ENCODE assay signal across 20 cellular contexts in the genomic region with DNA sequence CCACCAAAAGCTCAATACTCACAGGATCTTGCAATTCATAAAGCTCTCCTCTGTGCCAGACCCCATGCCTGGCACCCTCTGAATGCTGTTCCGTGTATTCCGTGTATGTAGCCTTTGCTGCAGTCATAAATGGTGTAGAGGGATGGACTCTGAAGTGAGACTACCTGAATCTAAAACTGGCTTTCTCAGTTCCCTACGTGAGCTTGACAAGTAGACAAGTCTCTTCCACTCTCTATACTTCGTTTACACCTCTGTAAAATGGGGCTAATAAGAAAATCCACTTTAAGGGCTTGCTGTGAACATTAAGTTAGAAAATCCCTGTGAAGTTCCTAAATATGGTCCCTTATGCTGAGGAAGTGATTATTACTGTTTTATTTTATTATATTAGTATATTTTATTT. TPM values are rescaled to one million over a fixed set of nuclear protein-coding genes. Genes with fewer than 3 reads are reported as not detected.
DNase-seq lines count a peak whose midpoint lies in the region; ATAC-seq and TF ChIP-seq lines count a peak whose summit lies in the region.
"Had no signal": no experiment of that assay in that cellular context is flagged by ENCODE, and none has a peak within 500 bp of the region (broad histone marks: within the 10 kb centered on the region; RNA-seq: fewer than 3 reads in every experiment).

No MANE protein-coding gene starts in this region.

- no peaks in the 10 kb centered on the region for H3K9me3 Mint-ChIP-seq in activated T-cell treated with anti-CD3 and anti-CD28 coated beads, Interleukin-2, amount 50 U/mL, for 72 hours
- no peaks in the 10 kb centered on the region for H3K9me3 Mint-ChIP-seq in activated T-cell treated with anti-CD3 and anti-CD28 coated beads, Interleukin-2, amount 50 U/mL, for 4 hours
- H3K9me3 Mint-ChIP-seq in T-cell = no peaks in the 10 kb centered on the region
- H3K9me3 Mint-ChIP-seq: activated T-helper 17 cell treated with anti-CD3 and anti-CD28 coated beads, Interleukin-2, amount 50 U/mL, for 72 hours; HFFc6 had no signal

- H3K4me1 ChIP-seq in prostate gland (replicated peaks) = no peaks in the 10 kb centered on the region

- POLR2A ChIA-PET in T-cell (lab: Charles Lee) = interaction anchor here (0.5 to 0.6 kb wide), 2 partner anchors 18 to 27 kb away, joined by 4 to 6 read pairs; no protein-coding TSS in a partner anchor

- TF ChIP-seq CTCF in prostate gland (IDR thresholded peaks at IDR 0.05) = no peak

- ATAC-seq in activated T-cell treated with anti-CD3 and anti-CD28 coated beads, Interleukin-2, amount 50 U/mL, for 72 hours (replicated peaks in 1 of 2) = no peak
- ATAC-seq in activated T-cell treated with anti-CD3 and anti-CD28 coated beads, Interleukin-2, amount 50 U/mL, for 4 hours = no peak
- ATAC-seq in GM21390 (IDR thresholded peaks at IDR 0.05; ENCODE audit: unreplicated experiment) (peak; percentile 45), T-cell (replicated peaks in 1 of 4) (no peak), HG02981 (IDR thresholded peaks at IDR 0.05; ENCODE audit: unreplicated experiment) (no peak)
- ATAC-seq: activated T-helper 17 cell treated with anti-CD3 and anti-CD28 coated beads, Interleukin-2, amount 50 U/mL, for 72 hours; HepG2; left ventricle myocardium superior; right cardiac atrium had no signal

- CTCF ChIA-PET in T-cell (lab: Charles Lee) = interaction anchor here in 1 of 2 donors (0.8 kb wide), 1 partner anchor 47 kb away, joined by 3 read pairs; no protein-coding TSS in a partner anchor

- H3K4me3 Mint-ChIP-seq in activated T-cell treated with anti-CD3 and anti-CD28 coated beads, Interleukin-2, amount 50 U/mL, for 72 hours = no peak overlapping the region
- H3K4me3 Mint-ChIP-seq in activated T-cell treated with anti-CD3 and anti-CD28 coated beads, Interleukin-2, amount 50 U/mL, for 4 hours = no peak overlapping the region
- no peak overlapping the region for H3K4me3 Mint-ChIP-seq in T-cell
- H3K4me3 Mint-ChIP-seq: activated T-helper 17 cell treated with anti-CD3 and anti-CD28 coated beads, Interleukin-2, amount 50 U/mL, for 72 hours; HFFc6 had no signal

- peaks cover 6 to 20% of the 10 kb centered on the region in 2 donors for H3K36me3 Mint-ChIP-seq in activated T-cell treated with anti-CD3 and anti-CD28 coated beads, Interleukin-2, amount 50 U/mL, for 72 hours (ENCODE audit: insufficient read depth in 2 of 2)
- peaks cover 34% of the 10 kb centered on the region for H3K36me3 Mint-ChIP-seq in activated T-cell treated with anti-CD3 and anti-CD28 coated beads, Interleukin-2, amount 50 U/mL, for 4 hours (ENCODE audit: insufficient read depth)
- H3K36me3 Mint-ChIP-seq in T-cell = peaks cover 47% of the 10 kb centered on the region

- no peak overlapping the region for H3K27ac ChIP-seq in prostate gland

- no peaks in the 10 kb centered on the region for H3K36me3 ChIP-seq in prostate gland
- H3K36me3 ChIP-seq: MG63 had no signal

- H3K4me3 ChIP-seq in prostate gland = no peak overlapping the region
- H3K4me3 ChIP-seq: MG63 had no signal

- H3K9me3 ChIP-seq in prostate gland = no peaks in the 10 kb centered on the region
- H3K9me3 ChIP-seq: MG63 had no signal

- peaks cover 71% of the 10 kb centered on the region for H3K4me1 Mint-ChIP-seq in activated T-cell treated with anti-CD3 and anti-CD28 coated beads, Interleukin-2, amount 50 U/mL, for 72 hours (ENCODE audit: low read depth)
- peaks cover 60% of the 10 kb centered on the region for H3K4me1 Mint-ChIP-seq in activated T-cell treated with anti-CD3 and anti-CD28 coated beads, Interleukin-2, amount 50 U/mL, for 4 hours (ENCODE audit: low read depth)
- H3K4me1 Mint-ChIP-seq in T-cell = peaks cover 46 to 65% (median 63%) of the 10 kb centered on the region in 3 donors

- H3K27me3 ChIP-seq in prostate gland (replicated peaks; ENCODE audit: insufficient read depth) = peaks cover 3% of the 10 kb centered on the region
- H3K27me3 ChIP-seq: MG63 had no signal

- intact Hi-C loops in prostate gland (cut with DNase I) = no loop called here

- 79% methylated on average over 4 of the region's 4 CpGs for WGBS in prostate gland

- TF ChIP-seq POLR2A in prostate gland (IDR thresholded peaks at IDR 0.05) = no peak

- DNase-seq in activated T-cell treated with anti-CD3 and anti-CD28 coated beads, Interleukin-2, amount 50 U/mL, for 72 hours = no peak
- DNase-seq in activated T-cell treated with anti-CD3 and anti-CD28 coated beads, Interleukin-2, amount 50 U/mL, for 4 hours = no peak
- DNase-seq in T-cell (no peak), NCI-H510A treated with DMSO at 0.1 percent for 48 hours (lab: John Stamatoyannopoulos, UW) (no peak), prostate gland (ENCODE audit: low spot score) (no peak), SW 1271 (lab: John Stamatoyannopoulos, UW) (no peak)
- DNase-seq: activated CD4-positive, alpha-beta T cell treated with anti-CD3 and anti-CD28 coated beads for 48 hours; dermis blood vessel endothelial cell; erythroblast; HFFc6; left ventricle myocardium superior; MG63; NCI-H187; NCI-H446 treated with DMSO at 0.1 percent for 48 hours; occipital lobe; right cardiac atrium had no signal

- H3K27ac Mint-ChIP-seq in activated T-cell treated with anti-CD3 and anti-CD28 coated beads, Interleukin-2, amount 50 U/mL, for 72 hours = peak overlapping the region; percentile 9
- peak overlapping the region; percentile 22 to 54 for H3K27ac Mint-ChIP-seq in T-cell
- H3K27ac Mint-ChIP-seq: activated T-helper 17 cell treated with anti-CD3 and anti-CD28 coated beads, Interleukin-2, amount 50 U/mL, for 72 hours; HFFc6 had no signal

- H3K27me3 Mint-ChIP-seq in activated T-cell treated with anti-CD3 and anti-CD28 coated beads, Interleukin-2, amount 50 U/mL, for 72 hours (ENCODE audit: low read depth) = no peaks in the 10 kb centered on the region
- no peaks in the 10 kb centered on the region for H3K27me3 Mint-ChIP-seq in activated T-cell treated with anti-CD3 and anti-CD28 coated beads, Interleukin-2, amount 50 U/mL, for 4 hours (ENCODE audit: low read depth)
- no peaks in the 10 kb centered on the region for H3K27me3 Mint-ChIP-seq in T-cell
- H3K27me3 Mint-ChIP-seq: activated T-helper 17 cell treated with anti-CD3 and anti-CD28 coated beads, Interleukin-2, amount 50 U/mL, for 72 hours had no signal

RNA-seq across cellular contexts. Expression of gene PPP1R16B, which starts 31.5 kb away (rescaled TPM):
- 100 to 1,000 TPM; 143 to 184 TPM for total RNA-seq in activated T-cell treated with anti-CD3 and anti-CD28 coated beads, Interleukin-2, amount 50 U/mL, for 72 hours
- total RNA-seq in activated T-cell treated with anti-CD3 and anti-CD28 coated beads, Interleukin-2, amount 50 U/mL, for 4 hours = 100 to 1,000 TPM; 148 to 163 (median 160) TPM
- 10 to 100 TPM; 32.0 to 58.5 (median 50.2) TPM for total RNA-seq in T-cell
- 1 to 10 TPM; 1.3 to 1.9 TPM for total RNA-seq in prostate gland
- total RNA-seq: HFFc6 had no signal

Comparison
In these comparisons a context has a peak if more than half of its experiments do, and no peak if none do; other contexts are left out.
1. RNA of gene PPP1R16B, which starts 31.5 kb away (total RNA-seq): 143 to 184 TPM in activated T-cell treated with anti-CD3 and anti-CD28 coated beads, Interleukin-2, amount 50 U/mL, for 72 hours, 148 to 163 TPM in activated T-cell treated with anti-CD3 and anti-CD28 coated beads, Interleukin-2, amount 50 U/mL, for 4 hours and 32.0 to 58.5 TPM in T-cell; 1.3 to 1.9 TPM in prostate gland; every median in the first group is over 10 times any median in the second.